8 cellular contexts compared by ENCODE assay signal in the genomic region with DNA sequence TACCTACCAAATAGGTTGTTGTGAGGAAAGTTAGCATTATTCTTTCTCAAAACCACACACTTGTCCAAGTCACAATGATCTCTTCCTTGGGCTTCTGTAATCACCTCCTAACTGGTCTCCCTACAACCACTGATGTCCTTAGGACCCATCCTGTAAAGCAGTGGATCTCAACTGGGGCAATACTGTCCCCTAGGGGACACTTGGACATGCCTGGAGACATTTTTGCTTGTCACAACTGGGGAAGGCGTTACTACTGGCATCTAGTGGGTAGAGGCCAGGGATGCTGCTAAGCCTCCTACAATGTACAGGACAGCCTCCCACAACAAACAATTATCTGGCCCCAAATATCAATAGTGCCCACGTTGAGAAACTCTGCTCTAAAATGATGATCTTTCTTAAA.
DNase-seq lines count a peak whose midpoint lies in the region; ATAC-seq lines count a peak whose summit lies in the region.

No MANE protein-coding gene starts in this region.

- H3K4me1 Mint-ChIP-seq in activated CD4-positive, alpha-beta T cell treated with anti-CD3 and anti-CD28 coated beads for 36 hours: peaks cover 6% of the 10 kb centered on the region

- H3K27me3 Mint-ChIP-seq in activated CD4-positive, alpha-beta T cell treated with anti-CD3 and anti-CD28 coated beads for 36 hours: no peaks in the 10 kb centered on the region

- POLR2A ChIA-PET in activated CD4-positive, alpha-beta T cell treated with anti-CD3 and anti-CD28 coated beads for 36 hours (lab: Charles Lee): no interaction called here

- H3K4me3 Mint-ChIP-seq in activated CD4-positive, alpha-beta T cell treated with anti-CD3 and anti-CD28 coated beads for 36 hours: no peak overlapping the region

- no peaks in the 10 kb centered on the region for H3K36me3 Mint-ChIP-seq in activated CD4-positive, alpha-beta T cell treated with anti-CD3 and anti-CD28 coated beads for 36 hours (ENCODE audit: low read depth)

- CTCF ChIA-PET in activated CD4-positive, alpha-beta T cell treated with anti-CD3 and anti-CD28 coated beads for 36 hours (lab: Charles Lee): interaction anchor here (1.2 kb wide), 1 partner anchor 161 kb away, joined by 3 read pairs; no protein-coding TSS in a partner anchor

- peak; percentile 69 for ATAC-seq in activated CD4-positive, alpha-beta T cell treated with anti-CD3 and anti-CD28 coated beads for 36 hours
- peak; percentile 60 for ATAC-seq in HG02852 (IDR thresholded peaks at IDR 0.05; ENCODE audit: unreplicated experiment)
- ATAC-seq in HG03108 (IDR thresholded peaks at IDR 0.05; ENCODE audit: unreplicated experiment): no peak
- no peak for ATAC-seq in HG02840 (IDR thresholded peaks at IDR 0.05; ENCODE audit: low FRiP score, unreplicated experiment)

- DNase-seq in activated CD4-positive, alpha-beta T cell treated with anti-CD3 and anti-CD28 coated beads for 36 hours: peak; percentile 34
- no peak for DNase-seq in activated CD4-positive, alpha-beta T cell treated with anti-CD3 and anti-CD28 coated beads, Interleukin-2, amount 50 U/mL, for 4 hours
- peak; percentile 36 for DNase-seq in SK-N-DZ (ENCODE audit: low spot score)
- peak; percentile 16 for DNase-seq in fibroblast of peridontal ligament (ENCODE audit: extremely low read depth)
- peak in 43 of 56 donors; percentile 0 to 63 (median 2) for DNase-seq in nucleus accumbens (lab: John Stamatoyannopoulos, UW)

- no peaks in the 10 kb centered on the region for H3K9me3 Mint-ChIP-seq in activated CD4-positive, alpha-beta T cell treated with anti-CD3 and anti-CD28 coated beads for 36 hours (ENCODE audit: low read depth)

- intact Hi-C loops in activated CD4-positive, alpha-beta T cell treated with anti-CD3 and anti-CD28 coated beads for 36 hours (cut with DNase I, micrococcal nuclease): loop anchor here (1.0 to 10.0 kb wide), 3 partner anchors 118 to 286 kb away; partner anchors contain the start of gene AP1S2 (in 1 of the 2)

- no peak overlapping the region for H3K27ac Mint-ChIP-seq in activated CD4-positive, alpha-beta T cell treated with anti-CD3 and anti-CD28 coated beads for 36 hours

Comparison
In these comparisons a context has a peak if more than half of its experiments do, and no peak if none do; other contexts are left out.
1. DNase-seq: peak in activated CD4-positive, alpha-beta T cell treated with anti-CD3 and anti-CD28 coated beads for 36 hours (single experiment), SK-N-DZ (single experiment), fibroblast of peridontal ligament (single experiment) and nucleus accumbens (43 of 56); none in activated CD4-positive, alpha-beta T cell treated with anti-CD3 and anti-CD28 coated beads, Interleukin-2, amount 50 U/mL, for 4 hours (0 of 2).
2. ATAC-seq: peak in activated CD4-positive, alpha-beta T cell treated with anti-CD3 and anti-CD28 coated beads for 36 hours (single experiment) and HG02852 (single experiment); none in HG03108 (single experiment) and HG02840 (single experiment).